ENCODE assay signal across 8 cellular contexts in genomic region chr14:24051162-24051788, GRCh38. TPM values are rescaled to one million over a fixed set of nuclear protein-coding genes. Genes with fewer than 3 reads are reported as not detected.
DNase-seq lines count a peak whose midpoint lies in the region; ATAC-seq and TF ChIP-seq lines count a peak whose summit lies in the region.

No MANE protein-coding gene starts in this region.

- peak in 1 of 10 experiments; percentile 34 for DNase-seq in CD4-positive, alpha-beta T cell
- peak; percentile 75 for DNase-seq in H7
- DNase-seq in left cardiac atrium = no peak
- DNase-seq in retinal pigment epithelial cell (ENCODE audit: low read depth) = no peak
- no peak for DNase-seq in SK-N-DZ (ENCODE audit: low spot score)
- no peak for DNase-seq in GM19240 (ENCODE audit: insufficient read length, low spot score)

- intact Hi-C loops in CD4-positive, alpha-beta T cell (cut with DNase I, micrococcal nuclease) = no loop called here
- intact Hi-C loops in left cardiac atrium (cut with DNase I) = no loop called here

- ATAC-seq in CD4-positive, alpha-beta T cell (ENCODE audit: poor library complexity) = no peak
- ATAC-seq in left cardiac atrium (peak; percentile 17 to 29), HG03378 (IDR thresholded peaks at IDR 0.05; ENCODE audit: unreplicated experiment) (no peak)

- H3K9me3 ChIP-seq in CD4-positive, alpha-beta T cell (ENCODE audit: control insufficient read depth, low read length) = no peaks in the 10 kb centered on the region

- H3K4me1 Mint-ChIP-seq in CD4-positive, alpha-beta T cell (ENCODE audit: low read depth) = peaks cover 14% of the 10 kb centered on the region

- TF ChIP-seq CTCF in CD4-positive, alpha-beta T cell (IDR thresholded peaks at IDR 0.05) = no peak
- TF ChIP-seq CTCF in WI38 (IDR thresholded peaks at IDR 0.05; ENCODE audit: low read depth, low read length) = no peak
- TF ChIP-seq CTCF in retinal pigment epithelial cell (conservative IDR thresholded peaks at IDR 0.05; ENCODE audit: low read depth, low read length) = no peak

- no peaks in the 10 kb centered on the region for H3K36me3 Mint-ChIP-seq in CD4-positive, alpha-beta T cell (ENCODE audit: low read depth)

- H3K36me3 ChIP-seq in H7 (replicated peaks; ENCODE audit: control insufficient read depth, insufficient read depth, low read length) = no peaks in the 10 kb centered on the region; the same call in 1 of the 2 replicates

- H3K27ac ChIP-seq in CD4-positive, alpha-beta T cell (ENCODE audit: low read depth, low read length) = no peak overlapping the region

- POLR2A ChIA-PET in CD4-positive, alpha-beta T cell (lab: Charles Lee) = interaction anchor here (0.6 to 2.1 kb wide), 8 partner anchors 30 to 380 kb away, joined by 3 to 17 read pairs (median 4); partner anchors contain the start of genes DCAF11, DHRS4L2, IRF9 and NRL

- H3K27me3 Mint-ChIP-seq in CD4-positive, alpha-beta T cell = peaks cover 25% of the 10 kb centered on the region

- CTCF ChIA-PET in CD4-positive, alpha-beta T cell (lab: Charles Lee) = interaction anchor here (1.5 to 2.2 kb wide), 3 partner anchors 39 to 110 kb away, joined by 3 to 10 read pairs (median 6); partner anchors contain the start of gene IRF9

- H3K4me3 ChIP-seq in H7 (ENCODE audit: insufficient read depth, low read depth, low read length) (peak overlapping the region; percentile 84), WI38 (ENCODE audit: low read depth, low read length) (peak overlapping the region; percentile 53), retinal pigment epithelial cell (ENCODE audit: low read length) (peak overlapping the region; percentile 45)

- H3K4me3 Mint-ChIP-seq in CD4-positive, alpha-beta T cell = peak overlapping the region; percentile 84

- H3K27ac Mint-ChIP-seq in CD4-positive, alpha-beta T cell = no peak overlapping the region

- no peaks in the 10 kb centered on the region for H3K27me3 ChIP-seq in CD4-positive, alpha-beta T cell (ENCODE audit: control insufficient read depth, insufficient read depth, low read length)
- H3K27me3 ChIP-seq in H7 (ENCODE audit: control insufficient read depth, insufficient read depth, low read length) = peaks cover 3% of the 10 kb centered on the region; the same call in 1 of the 2 replicates

- H3K9me3 Mint-ChIP-seq in CD4-positive, alpha-beta T cell = no peaks in the 10 kb centered on the region

RNA-seq across cellular contexts. Expression of gene CARMIL3, which starts 0.5 kb away (rescaled TPM):
- under 1 TPM; 0.05 to 0.11 TPM for total RNA-seq in CD4-positive, alpha-beta T cell
- total RNA-seq in H7 (2014; rRNA removed; shearing (Covaris generic)) = 2.3 and 6.5 TPM in 2 replicates
- under 1 TPM; 0.08 to 0.62 TPM for total RNA-seq in left cardiac atrium
- polyA plus RNA-seq in SK-N-DZ (2014; cell fraction: cytosol; rRNA removed) = 13.1 and 15.7 TPM in 2 replicates
- 158 and 175 TPM in 2 replicates for polyA plus RNA-seq in SK-N-DZ (2014; cell fraction: nucleus; rRNA removed)

RNA-seq across cellular contexts. Expression of gene CPNE6, which starts 20.1 kb away (rescaled TPM):
- not detected for total RNA-seq in CD4-positive, alpha-beta T cell
- total RNA-seq in H7 (2014; rRNA removed; shearing (Covaris generic)) = 0.04 TPM in 1 of 2 replicates, not detected in the other
- not detected for total RNA-seq in left cardiac atrium
- 0.41 TPM in 1 of 2 replicates, not detected in the other for polyA plus RNA-seq in SK-N-DZ (2014; cell fraction: cytosol; rRNA removed)
- polyA plus RNA-seq in SK-N-DZ (2014; cell fraction: nucleus; rRNA removed) = 0.39 and 1.4 TPM in 2 replicates

RNA-seq across cellular contexts. Expression of gene PCK2, which starts 42.8 kb away (rescaled TPM):
- 1 to 10 TPM; 5.2 to 7.4 TPM for total RNA-seq in CD4-positive, alpha-beta T cell
- total RNA-seq in H7 (2014; rRNA removed; shearing (Covaris generic)) = 73.7 and 80.1 TPM in 2 replicates
- total RNA-seq in left cardiac atrium = 10 to 100 TPM; 11.5 to 13.0 TPM
- 38.6 and 40.2 TPM in 2 replicates for polyA plus RNA-seq in SK-N-DZ (2014; cell fraction: cytosol; rRNA removed)
- 35.4 and 45.6 TPM in 2 replicates for polyA plus RNA-seq in SK-N-DZ (2014; cell fraction: nucleus; rRNA removed)

Comparison
In these comparisons a context has a peak if more than half of its experiments do, and no peak if none do; other contexts are left out.
1. ATAC-seq: peak in left cardiac atrium (2 of 2); none in CD4-positive, alpha-beta T cell (single experiment) and HG03378 (single experiment).
2. Peak in every context shown above with its lines, with median percentiles within 50 percentile points of each other: H3K4me3 ChIP-seq.